1 cellular context compared by ENCODE assay signal in the genomic region with DNA sequence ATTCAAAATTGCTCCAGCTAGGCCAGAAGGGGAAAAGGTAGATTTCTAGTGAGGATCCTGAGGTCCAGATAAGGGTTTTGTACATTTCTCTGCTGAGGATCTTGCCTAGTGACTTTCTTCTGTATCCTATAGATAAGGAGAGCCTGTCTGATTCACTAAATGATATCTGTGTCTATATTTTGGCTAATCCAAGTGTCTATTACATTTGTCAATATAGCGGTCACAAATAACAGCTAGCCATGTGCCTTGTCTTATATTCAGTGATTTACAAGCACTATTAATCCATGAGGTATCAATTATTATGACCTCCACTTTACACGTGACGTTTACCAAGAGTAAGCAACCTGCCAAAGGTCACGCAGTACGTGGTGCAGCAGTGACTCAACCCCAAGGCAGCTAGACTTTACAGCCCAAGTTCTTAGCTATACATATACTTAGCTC.
TF ChIP-seq lines count a peak whose summit lies in the region.

No MANE protein-coding gene starts in this region.

TF ChIP-seq in IMR-90, 13 proteins besides CTCF, POLR2A, EP300 and RAD21:
- TF ChIP-seq, protein P1, sequence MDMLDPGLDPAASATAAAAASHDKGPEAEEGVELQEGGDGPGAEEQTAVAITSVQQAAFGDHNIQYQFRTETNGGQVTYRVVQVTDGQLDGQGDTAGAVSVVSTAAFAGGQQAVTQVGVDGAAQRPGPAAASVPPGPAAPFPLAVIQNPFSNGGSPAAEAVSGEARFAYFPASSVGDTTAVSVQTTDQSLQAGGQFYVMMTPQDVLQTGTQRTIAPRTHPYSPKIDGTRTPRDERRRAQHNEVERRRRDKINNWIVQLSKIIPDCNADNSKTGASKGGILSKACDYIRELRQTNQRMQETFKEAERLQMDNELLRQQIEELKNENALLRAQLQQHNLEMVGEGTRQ (IDR thresholded peaks at IDR 0.05; ENCODE audit: low read depth, low read length), result 0 out of 2 replicates have a peak, but pooled peaks have one; percentile 25
- TF ChIP-seq FOS (IDR thresholded peaks at IDR 0.05; ENCODE audit: low read depth, low read length) (peak; percentile 14; the same call in 1 of the 2 replicates), CHD1 (IDR thresholded peaks at IDR 0.05; ENCODE audit: low read depth, low read length) (no peak), BHLHE40 (IDR thresholded peaks at IDR 0.05; ENCODE audit: low read depth, low read length) (peak; percentile 61)
